In genomic region chr2:231615058-231615671, GRCh38 we compare ENCODE assay signal across 8 cellular contexts. TPM values are rescaled to one million over a fixed set of nuclear protein-coding genes. Genes with fewer than 3 reads are reported as not detected.
A peak's percentile ranks its signal among the peaks of the same experiment; 100 is the strongest.
DNase-seq lines count a peak whose midpoint lies in the region; ATAC-seq and TF ChIP-seq lines count a peak whose summit lies in the region.

No MANE protein-coding gene starts in this region.

- H3K4me2 ChIP-seq in skeletal muscle satellite cell (ENCODE audit: low read length) (peak overlapping the region; percentile 91), PC-3 (ENCODE audit: low read length) (no peak overlapping the region)

- in situ Hi-C loops in GM13976 (cut with MboI; ENCODE audit: low sequenced_read_pairs, unreplicated experiment), result loop anchor here (10.0 kb wide), 2 partner anchors 60 to 90 kb away; partner anchors contain the start of gene PTMA

- H3K27ac Mint-ChIP-seq in activated CD4-positive, alpha-beta memory T cell treated with anti-CD3 and anti-CD28 coated beads, Interleukin-2, amount 10 ng/mL, durations not matched to agents 7 days and 5 days, result no peak overlapping the region

- H3K27me3 ChIP-seq in left ventricle myocardium inferior (ENCODE audit: low read depth) (no peaks in the 10 kb centered on the region), skeletal muscle satellite cell (ENCODE audit: control insufficient read depth, insufficient read depth, low read length) (no peaks in the 10 kb centered on the region), PC-3 (ENCODE audit: low read length) (no peaks in the 10 kb centered on the region)

- peak overlapping the region; percentile 37 for H3K4me3 Mint-ChIP-seq in activated CD4-positive, alpha-beta memory T cell treated with anti-CD3 and anti-CD28 coated beads, Interleukin-2, amount 10 ng/mL, durations not matched to agents 7 days and 5 days

- H3F3A ChIP-seq in PC-3 (ENCODE audit: low read length, unreplicated experiment), result peaks cover 9% of the 10 kb centered on the region

- no peak for TF ChIP-seq CTCF in GM13976 (IDR thresholded peaks at IDR 0.05; ENCODE audit: borderline replicate concordance, control extremely low read depth, extremely low read depth, insufficient read depth, missing control alignments)
- no peak for TF ChIP-seq CTCF in left ventricle myocardium inferior (IDR thresholded peaks at IDR 0.05; ENCODE audit: borderline replicate concordance)
- no peak for TF ChIP-seq CTCF in PC-3 (conservative IDR thresholded peaks at IDR 0.05; ENCODE audit: low read depth, low read length)

- peaks cover 42% of the 10 kb centered on the region for H3K4me1 Mint-ChIP-seq in activated CD4-positive, alpha-beta memory T cell treated with anti-CD3 and anti-CD28 coated beads, Interleukin-2, amount 10 ng/mL, durations not matched to agents 7 days and 5 days

- no peaks in the 10 kb centered on the region for H4K20me1 ChIP-seq in PC-3 (ENCODE audit: low read length)

- CTCF ChIA-PET in activated CD4-positive, alpha-beta memory T cell treated with anti-CD3 and anti-CD28 coated beads, Interleukin-2, amount 10 ng/mL, durations not matched to agents 7 days and 5 days (lab: Charles Lee), result interaction anchor here (5.5 to 8.7 kb wide), 3 partner anchors 61 to 99 kb away, joined by 67 to 259 read pairs (median 144); partner anchors contain the start of gene PTMA
- CTCF ChIA-PET in PC-3 (lab: Charles Lee) (no interaction called here), HEK293T (lab: Yijun Ruan, JAX) (no interaction called here)

- BruUV-seq in PC-3 (replicated peaks; lab: Mats Ljungman, UMichigan), result no TSS peak

- peaks cover 57% of the 10 kb centered on the region for H3K4me1 ChIP-seq in left ventricle myocardium inferior
- peaks cover 34% of the 10 kb centered on the region for H3K4me1 ChIP-seq in skeletal muscle satellite cell (ENCODE audit: control insufficient read depth, insufficient read depth, low read length)
- peaks cover 46% of the 10 kb centered on the region for H3K4me1 ChIP-seq in PC-3 (ENCODE audit: insufficient read depth, low read length)

- no peak overlapping the region for H2AFZ ChIP-seq in PC-3 (ENCODE audit: low read length)

- H3K4me3 ChIP-seq in left ventricle myocardium inferior, result peak overlapping the region; percentile 63
- H3K4me3 ChIP-seq in skeletal muscle satellite cell (ENCODE audit: low read length), result peak overlapping the region; percentile 71
- H3K4me3 ChIP-seq in PC-3 (ENCODE audit: low read length), result no peak overlapping the region

- no peaks in the 10 kb centered on the region for H3K9me2 ChIP-seq in PC-3 (replicated peaks; ENCODE audit: low read length)

- peak; percentile 55 for DNase-seq in GM13976 (ENCODE audit: low spot score)
- no peak for DNase-seq in activated CD4-positive, alpha-beta memory T cell treated with anti-CD3 and anti-CD28 coated beads, Interleukin-2, amount 10 ng/mL, durations not matched to agents 7 days and 5 days
- DNase-seq in left ventricle myocardium inferior, result no peak
- no peak for DNase-seq in PC-3
- no peak for DNase-seq in HEK293T (ENCODE audit: extremely low spot score)
- no peak for DNase-seq in foreskin melanocyte
- DNase-seq in effector CD4-positive, alpha-beta T cell, result no peak

- no peaks in the 10 kb centered on the region for H3K27me3 Mint-ChIP-seq in activated CD4-positive, alpha-beta memory T cell treated with anti-CD3 and anti-CD28 coated beads, Interleukin-2, amount 10 ng/mL, durations not matched to agents 7 days and 5 days

- H3K36me3 ChIP-seq in left ventricle myocardium inferior (no peaks in the 10 kb centered on the region), skeletal muscle satellite cell (ENCODE audit: insufficient read depth, low read length) (no peaks in the 10 kb centered on the region), PC-3 (ENCODE audit: low read depth, low read length) (no peaks in the 10 kb centered on the region)

- peak overlapping the region; percentile 82 for H3K9ac ChIP-seq in skeletal muscle satellite cell (ENCODE audit: low read depth, low read length)
- H3K9ac ChIP-seq in PC-3 (ENCODE audit: low read length), result no peak overlapping the region

- H3K79me2 ChIP-seq in PC-3 (ENCODE audit: low read length), result no peaks in the 10 kb centered on the region

- peak overlapping the region; percentile 100 for H3K27ac ChIP-seq in left ventricle myocardium inferior (replicated peaks)
- no peak overlapping the region for H3K27ac ChIP-seq in PC-3 (ENCODE audit: low read length)

- no peaks in the 10 kb centered on the region for H3K9me3 Mint-ChIP-seq in activated CD4-positive, alpha-beta memory T cell treated with anti-CD3 and anti-CD28 coated beads, Interleukin-2, amount 10 ng/mL, durations not matched to agents 7 days and 5 days

- intact Hi-C loops in left ventricle myocardium inferior (cut with micrococcal nuclease), result no loop called here
- intact Hi-C loops in PC-3 (cut with micrococcal nuclease), result no loop called here

- no peak for ATAC-seq in PC-3

- no peaks in the 10 kb centered on the region for H3K36me3 Mint-ChIP-seq in activated CD4-positive, alpha-beta memory T cell treated with anti-CD3 and anti-CD28 coated beads, Interleukin-2, amount 10 ng/mL, durations not matched to agents 7 days and 5 days (ENCODE audit: low read depth)

- POLR2A ChIA-PET in activated CD4-positive, alpha-beta memory T cell treated with anti-CD3 and anti-CD28 coated beads, Interleukin-2, amount 10 ng/mL, durations not matched to agents 7 days and 5 days (lab: Charles Lee), result interaction anchor here (0.7 to 6.1 kb wide), 7 partner anchors 13 to 150 kb away, joined by 3 to 120 read pairs (median 41); partner anchors contain the start of genes NCL and PTMA
- POLR2A ChIA-PET in PC-3 (lab: Charles Lee; ENCODE audit: unreplicated experiment) (interaction anchor here (0.6 kb wide), 1 partner anchor 139 kb away, joined by 3 read pairs; no protein-coding TSS in a partner anchor), HEK293T (lab: Yijun Ruan, JAX) (interaction anchor here (1.8 to 4.0 kb wide), 5 partner anchors 12 to 92 kb away, joined by 6 to 44 read pairs (median 16); partner anchors contain the start of gene PTMA)

- H3K9me3 ChIP-seq in left ventricle myocardium inferior (replicated peaks) (no peaks in the 10 kb centered on the region), skeletal muscle satellite cell (replicated peaks; ENCODE audit: low read length) (no peaks in the 10 kb centered on the region), PC-3 (ENCODE audit: low read length) (no peaks in the 10 kb centered on the region)

TF ChIP-seq in HEK293T, 16 proteins besides CTCF, POLR2A, EP300 and RAD21:
- TF ChIP-seq HDGF (IDR thresholded peaks at IDR 0.05; ENCODE audit: borderline replicate concordance), result no peak
- no peak for TF ChIP-seq FOXA1 (IDR thresholded peaks at IDR 0.05)
- TF ChIP-seq FOXK2 (IDR thresholded peaks at IDR 0.05), result no peak

RNA-seq across cellular contexts. Expression of gene TEX44, which starts 22.5 kb away (rescaled TPM):
- not detected for total RNA-seq in activated CD4-positive, alpha-beta memory T cell treated with anti-CD3 and anti-CD28 coated beads, Interleukin-2, amount 10 ng/mL, durations not matched to agents 7 days and 5 days
- total RNA-seq in left ventricle myocardium inferior (not detected), PC-3 (2014; rRNA removed) (not detected in 2 replicates)
- total RNA-seq in skeletal muscle satellite cell (2012; rRNA removed), result not detected in 2 replicates
